Comparison of ENCODE assay signal across 23 cellular contexts in genomic region chr1:209215826-209216225, GRCh38.
"Had no signal": no experiment of that assay in that cellular context is flagged by ENCODE, and none has a peak within 500 bp of the region (broad histone marks: within the 10 kb centered on the region; RNA-seq: fewer than 3 reads in every experiment).

No MANE protein-coding gene starts in this region.

- DNase-seq: activated CD4-positive, alpha-beta T cell treated with anti-CD3 and anti-CD28 coated beads for 48 hours; activated CD4-positive, alpha-beta T cell treated with anti-CD3 and anti-CD28 coated beads, Interleukin-2, amount 50 U/mL, for 1 hour; activated CD4-positive, alpha-beta T cell treated with anti-CD3 and anti-CD28 coated beads, Interleukin-2, amount 50 U/mL, for 48 hours; activated CD8-positive, alpha-beta memory T cell treated with anti-CD3 and anti-CD28 coated beads for 24 hours; activated CD8-positive, alpha-beta T cell treated with anti-CD3 and anti-CD28 coated beads for 36 hours; activated effector memory CD4-positive, alpha-beta T cell treated with Interleukin-2 at 50 U/mL for 16 hours; activated gamma-delta T cell treated with Interleukin-2 at 50 U/mL for 16 hours; activated naive CD4-positive, alpha-beta T cell treated with anti-CD3 and anti-CD28 coated beads, Interleukin-2, amount 50 U/mL, for 16 hours; activated naive CD4-positive, alpha-beta T cell treated with Interleukin-2 at 50 U/mL for 16 hours; activated T-cell treated with anti-CD3 and anti-CD28 coated beads, Interleukin-2, amount 50 U/mL, for 4 hours; amniotic stem cell; anterior cingulate cortex; brain microvascular endothelial cell; caudate nucleus; cortex of kidney; dermis blood vessel endothelial cell; effector CD8-positive, alpha-beta T cell; foreskin fibroblast; glutamatergic neuron; T-helper 2 cell had no signal

- H3K36me3 ChIP-seq: brain microvascular endothelial cell had no signal

- H3K27ac ChIP-seq: brain microvascular endothelial cell, VCaP had no signal

- ATAC-seq: activated CD8-positive, alpha-beta T cell treated with anti-CD3 and anti-CD28 coated beads for 36 hours; activated T-cell treated with anti-CD3 and anti-CD28 coated beads, Interleukin-2, amount 50 U/mL, for 4 hours; activated T-helper 17 cell treated with anti-CD3 and anti-CD28 coated beads, Interleukin-2, amount 50 U/mL, for 72 hours; WTC11 had no signal

- H3K27me3 ChIP-seq: brain microvascular endothelial cell had no signal
